In genomic region chr17:77372444-77373297, GRCh38 we compare ENCODE assay signal across 8 cellular contexts.
A peak's percentile ranks its signal among the peaks of the same experiment; 100 is the strongest.
DNase-seq lines count a peak whose midpoint lies in the region; ATAC-seq and TF ChIP-seq lines count a peak whose summit lies in the region.

No MANE protein-coding gene starts in this region.

- TF ChIP-seq CTCF in GM06990 (IDR thresholded peaks at IDR 0.05; ENCODE audit: insufficient read depth, low read length, poor library complexity, severe bottlenecking) (no peak), fibroblast of pulmonary artery (IDR thresholded peaks at IDR 0.05; ENCODE audit: low read length, missing control alignments) (no peak), upper lobe of right lung (IDR thresholded peaks at IDR 0.05) (no peak)

- peaks cover 44% of the 10 kb centered on the region for H3K4me1 Mint-ChIP-seq in activated T-helper 2 cell treated with anti-CD3 and anti-CD28 coated beads, Interferon-gamma antibody, Interleukin-2, Interleukin-4, amounts not matched to agents 10 μg/mL and 5 μg/mL and 100 μg/mL, durations not matched to agents 14 hours and 24 hours and 36 hours (ENCODE audit: low read depth)
- peaks cover 50 to 77% (median 61%) of the 10 kb centered on the region in 4 donors for H3K4me1 Mint-ChIP-seq in naive thymus-derived CD8-positive, alpha-beta T cell

- no peaks in the 10 kb centered on the region for H3K36me3 ChIP-seq in GM06990 (ENCODE audit: control insufficient read depth, insufficient read depth, low read length)
- no peaks in the 10 kb centered on the region for H3K36me3 ChIP-seq in upper lobe of right lung

- DNase-seq in GM06990 (ENCODE audit: extremely low read depth, insufficient read length) (peak; percentile 63), NOMO-1 (lab: John Stamatoyannopoulos, UW; ENCODE audit: unreplicated experiment in 2 of 2) (peak; percentile 63 to 74), fibroblast of pulmonary artery (ENCODE audit: low read depth) (peak; percentile 84), upper lobe of right lung (peak; percentile 90), SHP77 treated with DMSO at 0.1 percent for 48 hours (lab: John Stamatoyannopoulos, UW) (no peak)
- peak; percentile 77 for DNase-seq in activated T-helper 2 cell treated with anti-CD3 and anti-CD28 coated beads, Interferon-gamma antibody, Interleukin-2, Interleukin-4, amounts not matched to agents 10 μg/mL and 5 μg/mL and 100 μg/mL, durations not matched to agents 14 hours and 24 hours and 36 hours (ENCODE audit: low spot score)
- peak; percentile 36 to 74 (median 60) for DNase-seq in naive thymus-derived CD8-positive, alpha-beta T cell

- H3K4me3 ChIP-seq in GM06990 (replicated peaks; ENCODE audit: low read depth, low read length) (peak overlapping the region; percentile 63), fibroblast of pulmonary artery (replicated peaks; ENCODE audit: low read depth, low read length) (peak overlapping the region; percentile 82), upper lobe of right lung (peak overlapping the region; percentile 87)

- H3K27me3 Mint-ChIP-seq in activated T-helper 2 cell treated with anti-CD3 and anti-CD28 coated beads, Interferon-gamma antibody, Interleukin-2, Interleukin-4, amounts not matched to agents 10 μg/mL and 5 μg/mL and 100 μg/mL, durations not matched to agents 14 hours and 24 hours and 36 hours (ENCODE audit: low read depth) = no peaks in the 10 kb centered on the region
- peaks cover 0 to 1% (median 0%) of the 10 kb centered on the region in 5 donors for H3K27me3 Mint-ChIP-seq in naive thymus-derived CD8-positive, alpha-beta T cell

- POLR2A ChIA-PET in naive thymus-derived CD8-positive, alpha-beta T cell (lab: Charles Lee) = interaction anchor here (0.7 to 9.8 kb wide), 10 partner anchors 9 to 586 kb away, joined by 3 to 224 read pairs (median 30); partner anchors contain the start of gene TNRC6C

- H3K27ac Mint-ChIP-seq in activated T-helper 2 cell treated with anti-CD3 and anti-CD28 coated beads, Interferon-gamma antibody, Interleukin-2, Interleukin-4, amounts not matched to agents 10 μg/mL and 5 μg/mL and 100 μg/mL, durations not matched to agents 14 hours and 24 hours and 36 hours = peak overlapping the region; percentile 75
- H3K27ac Mint-ChIP-seq in naive thymus-derived CD8-positive, alpha-beta T cell = peak overlapping the region; percentile 74 to 92 (median 87)

- peak; percentile 44 for ATAC-seq in HG02943 (IDR thresholded peaks at IDR 0.05; ENCODE audit: low read depth, unreplicated experiment)
- peak; percentile 26 to 32 for ATAC-seq in naive thymus-derived CD8-positive, alpha-beta T cell
- peak; percentile 64 for ATAC-seq in upper lobe of right lung

- H3K9me3 Mint-ChIP-seq in activated T-helper 2 cell treated with anti-CD3 and anti-CD28 coated beads, Interferon-gamma antibody, Interleukin-2, Interleukin-4, amounts not matched to agents 10 μg/mL and 5 μg/mL and 100 μg/mL, durations not matched to agents 14 hours and 24 hours and 36 hours = no peaks in the 10 kb centered on the region
- no peaks in the 10 kb centered on the region for H3K9me3 Mint-ChIP-seq in naive thymus-derived CD8-positive, alpha-beta T cell

- H3K9me3 ChIP-seq in upper lobe of right lung = no peaks in the 10 kb centered on the region

- peaks cover 65% of the 10 kb centered on the region for H3K4me1 ChIP-seq in upper lobe of right lung

- H3K27ac ChIP-seq in upper lobe of right lung = peak overlapping the region; percentile 91

- peak overlapping the region; percentile 75 for H3K4me3 Mint-ChIP-seq in activated T-helper 2 cell treated with anti-CD3 and anti-CD28 coated beads, Interferon-gamma antibody, Interleukin-2, Interleukin-4, amounts not matched to agents 10 μg/mL and 5 μg/mL and 100 μg/mL, durations not matched to agents 14 hours and 24 hours and 36 hours (ENCODE audit: low read depth)
- H3K4me3 Mint-ChIP-seq in naive thymus-derived CD8-positive, alpha-beta T cell = peak overlapping the region; percentile 73 to 92 (median 84)

- intact Hi-C loops in activated T-helper 2 cell treated with anti-CD3 and anti-CD28 coated beads, Interferon-gamma antibody, Interleukin-2, Interleukin-4, amounts not matched to agents 10 μg/mL and 5 μg/mL and 100 μg/mL, durations not matched to agents 14 hours and 24 hours and 36 hours (cut with micrococcal nuclease) = loop anchor here (5.0 to 10.0 kb wide), 2 partner anchors 35 to 582 kb away; partner anchors contain the start of gene TNRC6C
- intact Hi-C loops in upper lobe of right lung (cut with DNase I) = no loop called here

- H3K27me3 ChIP-seq in GM06990 (replicated peaks; ENCODE audit: control insufficient read depth, insufficient read depth, low read length) = no peaks in the 10 kb centered on the region
- H3K27me3 ChIP-seq in upper lobe of right lung = no peaks in the 10 kb centered on the region

- H3K36me3 Mint-ChIP-seq in activated T-helper 2 cell treated with anti-CD3 and anti-CD28 coated beads, Interferon-gamma antibody, Interleukin-2, Interleukin-4, amounts not matched to agents 10 μg/mL and 5 μg/mL and 100 μg/mL, durations not matched to agents 14 hours and 24 hours and 36 hours (ENCODE audit: low read depth) = peaks cover 13% of the 10 kb centered on the region
- H3K36me3 Mint-ChIP-seq in naive thymus-derived CD8-positive, alpha-beta T cell = peaks cover 0 to 3% (median 0%) of the 10 kb centered on the region in 3 donors
